8 cellular contexts compared by ENCODE assay signal in the genomic region with DNA sequence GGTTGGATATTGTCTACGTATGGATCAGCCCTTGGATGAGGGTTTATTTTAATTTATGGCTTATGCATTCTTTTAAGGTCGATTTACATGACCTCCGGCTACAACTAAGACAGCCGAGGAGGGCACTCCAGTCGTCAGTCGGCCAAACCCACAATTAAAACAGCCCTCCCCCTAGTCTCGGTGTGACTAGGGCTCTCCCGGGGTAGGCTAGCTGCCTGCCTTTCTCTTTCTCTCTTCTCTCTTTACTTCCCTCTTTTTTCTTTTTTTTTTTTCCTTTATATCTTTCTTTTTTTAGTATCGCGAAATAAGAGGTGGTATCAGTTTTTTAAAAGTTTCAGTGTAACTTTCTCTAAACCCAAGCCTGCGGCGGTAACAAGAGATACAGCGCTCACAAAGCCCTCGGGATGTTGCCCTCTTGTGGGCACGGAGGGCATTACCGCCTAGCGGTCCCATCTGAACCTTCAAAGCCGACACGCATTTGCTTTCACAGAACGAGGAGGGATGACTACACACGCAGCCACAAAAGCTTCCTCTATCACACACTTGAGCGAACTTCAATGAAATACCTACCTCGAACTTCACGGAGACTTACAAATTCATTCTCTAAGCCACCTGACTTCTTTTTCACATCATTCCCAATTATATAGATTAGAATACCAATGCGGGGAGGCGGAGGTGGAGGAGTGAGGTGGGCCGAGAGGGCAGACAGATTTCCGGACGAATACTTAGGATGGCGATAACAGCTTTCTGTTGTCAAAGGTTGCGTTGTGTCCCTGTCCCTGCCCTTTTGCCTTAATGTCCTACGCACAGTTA.
DNase-seq lines count a peak whose midpoint lies in the region; ATAC-seq and TF ChIP-seq lines count a peak whose summit lies in the region.

No MANE protein-coding gene starts in this region.

- TF ChIP-seq CTCF in RWPE2 (IDR thresholded peaks at IDR 0.05; ENCODE audit: poor library complexity, severe bottlenecking) (peak; percentile 96), foreskin keratinocyte (conservative IDR thresholded peaks at IDR 0.05) (peak; percentile 97)

- H3K4me3 ChIP-seq in RWPE2 (ENCODE audit: severe bottlenecking): peak overlapping the region; percentile 41
- H3K4me3 ChIP-seq in neuron (ENCODE audit: low read length): peak overlapping the region; percentile 65
- H3K4me3 ChIP-seq in stomach smooth muscle (ENCODE audit: low read length in 2 of 2): peak overlapping the region; percentile 74 to 79

- DNase-seq in Daoy (ENCODE audit: low read depth) (peak; percentile 91), KG1 (lab: John Stamatoyannopoulos, UW) (peak; percentile 58), RWPE2 (ENCODE audit: low spot score) (peak; percentile 60), foreskin keratinocyte (peak; percentile 87 to 93)
- peak; percentile 65 for DNase-seq in activated gamma-delta T cell treated with anti-CD3 and anti-CD28 coated beads, Interleukin-2, amount 50 U/mL, for 16 hours (ENCODE audit: low read depth)

- no peak overlapping the region for H3K27ac ChIP-seq in RWPE2 (ENCODE audit: poor library complexity, severe bottlenecking)
- H3K27ac ChIP-seq in foreskin keratinocyte: peak overlapping the region; percentile 68
- H3K27ac ChIP-seq in stomach smooth muscle (ENCODE audit: low read length): peak overlapping the region; percentile 37

- H2AFZ ChIP-seq in neuron (ENCODE audit: low read depth, low read length): peak overlapping the region; percentile 86

- H3K9me3 ChIP-seq in RWPE2 (ENCODE audit: severe bottlenecking) (no peaks in the 10 kb centered on the region), neuron (ENCODE audit: low read length) (no peaks in the 10 kb centered on the region), stomach smooth muscle (ENCODE audit: control insufficient read depth in 2 of 2, low read length in 2 of 2) (no peaks in the 10 kb centered on the region)

- ATAC-seq in GM21786 (IDR thresholded peaks at IDR 0.05; ENCODE audit: unreplicated experiment) (peak; percentile 93), RWPE2 (ENCODE audit: low read depth) (peak; percentile 58), foreskin keratinocyte (peak; percentile 64)

- H3K4me1 ChIP-seq in RWPE2 (ENCODE audit: insufficient read depth, poor library complexity, severe bottlenecking): no peaks in the 10 kb centered on the region
- no peaks in the 10 kb centered on the region for H3K4me1 ChIP-seq in foreskin keratinocyte
- H3K4me1 ChIP-seq in neuron (ENCODE audit: insufficient read depth, low read length): peaks cover 25% of the 10 kb centered on the region
- H3K4me1 ChIP-seq in stomach smooth muscle (ENCODE audit: control insufficient read depth, insufficient read depth, low read length): peaks cover 39% of the 10 kb centered on the region

- peak overlapping the region in 1 of 2 donors; percentile 68 for H3K9ac ChIP-seq in stomach smooth muscle (ENCODE audit: low read length in 2 of 2)

- H3K36me3 ChIP-seq in RWPE2 (ENCODE audit: low read depth) (no peaks in the 10 kb centered on the region), neuron (ENCODE audit: insufficient read depth, low read length) (no peaks in the 10 kb centered on the region), stomach smooth muscle (ENCODE audit: control insufficient read depth in 2 of 2, insufficient read depth in 2 of 2, low read length in 2 of 2) (no peaks in the 10 kb centered on the region)

- peaks cover 66% of the 10 kb centered on the region for H3K27me3 ChIP-seq in RWPE2 (ENCODE audit: insufficient read depth, poor library complexity, severe bottlenecking)
- H3K27me3 ChIP-seq in foreskin keratinocyte: peaks cover under 1% of the 10 kb centered on the region
- H3K27me3 ChIP-seq in neuron (ENCODE audit: insufficient read depth, low read length): peaks cover 22% of the 10 kb centered on the region
- peaks cover 54 to 88% of the 10 kb centered on the region in 2 donors for H3K27me3 ChIP-seq in stomach smooth muscle (ENCODE audit: control insufficient read depth in 1 of 2, insufficient read depth in 2 of 2, low read length in 2 of 2)
